In genomic region chr7:50359258-50359994, GRCh38 we compare ENCODE assay signal across 17 cellular contexts. TPM values are rescaled to one million over a fixed set of nuclear protein-coding genes. Genes with fewer than 3 reads are reported as not detected.
A peak's percentile ranks its signal among the peaks of the same experiment; 100 is the strongest.
DNase-seq lines count a peak whose midpoint lies in the region; ATAC-seq and TF ChIP-seq lines count a peak whose summit lies in the region.
"Had no signal": no experiment of that assay in that cellular context is flagged by ENCODE, and none has a peak within 500 bp of the region (broad histone marks: within the 10 kb centered on the region; RNA-seq: fewer than 3 reads in every experiment).

No MANE protein-coding gene starts in this region.

- H2AFZ ChIP-seq in trophoblast cell (ENCODE audit: insufficient read depth, low read length, poor library complexity): no peak overlapping the region
- H2AFZ ChIP-seq: PC-9 had no signal

- H3K4me2 ChIP-seq in trophoblast cell (ENCODE audit: low read length): no peak overlapping the region
- H3K4me2 ChIP-seq: PC-9 had no signal

- no peak overlapping the region for H3K14ac ChIP-seq in trophoblast cell (ENCODE audit: low read length)

- H3K23ac ChIP-seq in trophoblast cell (ENCODE audit: low read length): no peak overlapping the region

- CTCF ChIA-PET in Panc1 (lab: Charles Lee): no interaction called here

- no peaks in the 10 kb centered on the region for H3K27me3 Mint-ChIP-seq in T-helper 1 cell treated with Interleukin-12 subunit alpha and Interleukin-12 subunit beta and Interleukin-4 antibody, amounts not matched to agents 30 μg/mL and 1 μg/mL, for 36 hours (ENCODE audit: low read depth)

- TF ChIP-seq CTCF in Panc1 (IDR thresholded peaks at IDR 0.05) (no peak), choroid plexus epithelial cell (conservative IDR thresholded peaks at IDR 0.05; ENCODE audit: low read depth, low read length) (no peak)

- in situ Hi-C loops in Panc1 (cut with HindIII; ENCODE audit: low pct_unique_long_range_greater_than_20kb, low sequenced_read_pairs): no loop called here

- peak overlapping the region; percentile 97 for H3K27ac Mint-ChIP-seq in T-helper 1 cell treated with Interleukin-12 subunit alpha and Interleukin-12 subunit beta and Interleukin-4 antibody, amounts not matched to agents 30 μg/mL and 1 μg/mL, for 36 hours
- H3K27ac Mint-ChIP-seq: nephron had no signal

- H3K36me3 Mint-ChIP-seq in T-helper 1 cell treated with Interleukin-12 subunit alpha and Interleukin-12 subunit beta and Interleukin-4 antibody, amounts not matched to agents 30 μg/mL and 1 μg/mL, for 36 hours (ENCODE audit: low read depth): peaks cover 91% of the 10 kb centered on the region

- no peaks in the 10 kb centered on the region for H3K79me1 ChIP-seq in trophoblast cell (ENCODE audit: low read length)

- peak overlapping the region; percentile 77 for H3K4me3 Mint-ChIP-seq in T-helper 1 cell treated with Interleukin-12 subunit alpha and Interleukin-12 subunit beta and Interleukin-4 antibody, amounts not matched to agents 30 μg/mL and 1 μg/mL, for 36 hours
- H3K4me3 Mint-ChIP-seq: nephron had no signal

- no peaks in the 10 kb centered on the region for H3K9me3 Mint-ChIP-seq in T-helper 1 cell treated with Interleukin-12 subunit alpha and Interleukin-12 subunit beta and Interleukin-4 antibody, amounts not matched to agents 30 μg/mL and 1 μg/mL, for 36 hours
- H3K9me3 Mint-ChIP-seq: nephron had no signal

- H4K12ac ChIP-seq in trophoblast cell (ENCODE audit: low read depth, low read length): no peak overlapping the region

- H3K9ac ChIP-seq in trophoblast cell (ENCODE audit: low read length): no peak overlapping the region

- intact Hi-C loops in Panc1 (cut with micrococcal nuclease; ENCODE audit: unreplicated experiment): loop anchor here (10.0 kb wide), 1 partner anchor 65 kb away; no protein-coding TSS in a partner anchor

- H4K8ac ChIP-seq in trophoblast cell (ENCODE audit: low read depth, low read length): no peak overlapping the region

- BruUV-seq in Panc1 (replicated peaks; lab: Mats Ljungman, UMichigan): no TSS peak

- DNase-seq in T-helper 1 cell (no peak), Panc1 (ENCODE audit: low read depth, low spot score) (no peak), choroid plexus epithelial cell (ENCODE audit: low read depth) (peak; percentile 9), trophoblast cell (no peak), HuH-7 (ENCODE audit: low spot score) (no peak), glomerular visceral epithelial cell (ENCODE audit: extremely low spot score) (no peak)
- DNase-seq in stimulated activated CD4-positive, alpha-beta T cell treated with anti-CD3 and anti-CD28 coated beads, Interleukin-4, amount 100 ng/mL, for 24 hours: no peak
- DNase-seq: cerebellar nuclear complex, KBM-7, left cardiac atrium, NCI-H1694, PC-9 had no signal

- no CpG with 5 or more reads among the region's 9 CpGs for WGBS in trophoblast cell (ENCODE audit: extremely low coverage, insufficient coverage, insufficient read length)

- POLR2A ChIA-PET in Panc1 (lab: Charles Lee): no interaction called here

- H2AK5ac ChIP-seq in trophoblast cell (ENCODE audit: low read length): no peak overlapping the region

- H3K27ac ChIP-seq in Panc1 (ENCODE audit: low read length): no peak overlapping the region
- peak overlapping the region; percentile 0 for H3K27ac ChIP-seq in trophoblast cell (ENCODE audit: low read depth, low read length)
- H3K27ac ChIP-seq: 22Rv1, PC-9 had no signal

- H2BK12ac ChIP-seq in trophoblast cell (ENCODE audit: low read length): no peak overlapping the region

- H3K36me3 ChIP-seq in Panc1 (ENCODE audit: control insufficient read depth, insufficient read depth, low read length): no peaks in the 10 kb centered on the region
- H3K36me3 ChIP-seq in trophoblast cell (ENCODE audit: control insufficient read depth in 1 of 2, insufficient read depth in 2 of 2, low read length in 2 of 2): no peaks in the 10 kb centered on the region

- H3K4me1 ChIP-seq in Panc1 (ENCODE audit: control insufficient read depth, insufficient read depth, low read length): no peaks in the 10 kb centered on the region
- H3K4me1 ChIP-seq in trophoblast cell (ENCODE audit: control insufficient read depth in 1 of 2, insufficient read depth in 2 of 2, low read length in 2 of 2): peaks cover 5 to 17% of the 10 kb centered on the region in 2 experiments

- H3K79me2 ChIP-seq in trophoblast cell (ENCODE audit: control insufficient read depth, insufficient read depth, low read length, poor library complexity): no peaks in the 10 kb centered on the region

- no peak overlapping the region for H3K18ac ChIP-seq in trophoblast cell (ENCODE audit: low read length)

- H3K4me3 ChIP-seq in Panc1 (ENCODE audit: low read depth in 2 of 2, low read length in 2 of 2) (no peak overlapping the region), choroid plexus epithelial cell (ENCODE audit: low read depth, low read length) (no peak overlapping the region), trophoblast cell (ENCODE audit: low read depth, low read length) (no peak overlapping the region)
- H3K4me3 ChIP-seq: PC-9 had no signal

- peaks cover 94% of the 10 kb centered on the region for H3K4me1 Mint-ChIP-seq in T-helper 1 cell treated with Interleukin-12 subunit alpha and Interleukin-12 subunit beta and Interleukin-4 antibody, amounts not matched to agents 30 μg/mL and 1 μg/mL, for 36 hours (ENCODE audit: low read depth)
- H3K4me1 Mint-ChIP-seq: nephron had no signal

- H3K4ac ChIP-seq in trophoblast cell (ENCODE audit: low read depth, low read length): no peak overlapping the region

- no peak overlapping the region for H2BK5ac ChIP-seq in trophoblast cell (ENCODE audit: low read depth, low read length, poor library complexity)

- no peaks in the 10 kb centered on the region for H3K9me3 ChIP-seq in Panc1 (ENCODE audit: control insufficient read depth, insufficient read depth, low read depth, low read length)
- H3K9me3 ChIP-seq in trophoblast cell (ENCODE audit: insufficient read depth, low read depth, low read length): no peaks in the 10 kb centered on the region

- H3K27me3 ChIP-seq in Panc1 (ENCODE audit: control insufficient read depth, insufficient read depth, low read length) (peaks cover 6% of the 10 kb centered on the region), trophoblast cell (ENCODE audit: insufficient read depth, low read length) (no peaks in the 10 kb centered on the region)

- peak; percentile 11; the same call in 1 of the 2 replicates for ATAC-seq in Panc1
- ATAC-seq: esophagus mucosa had no signal

- no peak overlapping the region for H4K91ac ChIP-seq in trophoblast cell (ENCODE audit: low read depth, low read length)

- no peak overlapping the region for H2BK120ac ChIP-seq in trophoblast cell (ENCODE audit: insufficient read depth, low read length, poor library complexity)

RNA-seq across cellular contexts. Expression of gene IKZF1, which starts 54.9 kb away (rescaled TPM):
- 0.77 TPM for total RNA-seq in Panc1 (2021; ENCODE audit: unreplicated experiment)
- not detected for polyA plus RNA-seq in Panc1 (2012; ENCODE audit: insufficient read length)
- polyA plus RNA-seq in trophoblast cell (2013): 0.25 and 0.28 TPM in 2 replicates
- total RNA-seq: NCI-H460, PC-9 had no signal
